ENCODE assay signal across 1 cellular context in the genomic region with DNA sequence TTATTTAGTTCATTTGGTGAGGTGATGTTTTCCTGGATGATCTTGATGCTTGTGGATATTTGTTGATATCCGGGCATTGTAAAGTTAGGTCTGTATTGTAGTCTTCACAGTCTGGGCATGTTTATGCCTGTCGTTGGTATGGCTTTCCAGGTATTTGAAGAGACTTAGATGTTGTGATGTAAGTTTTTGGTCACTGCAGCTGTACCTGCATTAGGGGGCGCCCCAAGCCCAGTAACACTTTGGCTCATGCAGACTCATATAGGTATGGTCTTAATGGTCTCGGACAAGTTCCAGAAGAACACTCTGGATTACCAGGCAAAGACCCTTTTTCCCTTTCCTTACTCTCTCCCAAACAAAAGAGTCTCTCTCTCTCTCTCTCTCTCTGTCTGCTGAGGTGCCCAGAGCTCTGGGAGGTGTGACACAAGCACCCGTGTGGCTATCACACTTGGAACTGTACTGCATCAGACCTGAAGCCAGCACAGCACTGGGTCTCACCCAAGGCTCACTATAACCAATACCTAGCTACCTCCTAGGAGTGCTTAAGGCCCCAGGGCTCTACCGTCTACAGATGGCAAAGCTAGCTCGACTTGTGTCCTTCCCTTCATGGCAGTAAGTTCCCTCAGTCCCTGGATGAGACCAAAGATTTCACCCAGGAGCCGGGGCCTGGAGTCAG.
TF ChIP-seq lines count a peak whose summit lies in the region.

No MANE protein-coding gene starts in this region.

TF ChIP-seq in WTC11, 78 proteins besides CTCF, POLR2A, EP300 and RAD21 (continued from another document):
- TF ChIP-seq, protein P1, sequence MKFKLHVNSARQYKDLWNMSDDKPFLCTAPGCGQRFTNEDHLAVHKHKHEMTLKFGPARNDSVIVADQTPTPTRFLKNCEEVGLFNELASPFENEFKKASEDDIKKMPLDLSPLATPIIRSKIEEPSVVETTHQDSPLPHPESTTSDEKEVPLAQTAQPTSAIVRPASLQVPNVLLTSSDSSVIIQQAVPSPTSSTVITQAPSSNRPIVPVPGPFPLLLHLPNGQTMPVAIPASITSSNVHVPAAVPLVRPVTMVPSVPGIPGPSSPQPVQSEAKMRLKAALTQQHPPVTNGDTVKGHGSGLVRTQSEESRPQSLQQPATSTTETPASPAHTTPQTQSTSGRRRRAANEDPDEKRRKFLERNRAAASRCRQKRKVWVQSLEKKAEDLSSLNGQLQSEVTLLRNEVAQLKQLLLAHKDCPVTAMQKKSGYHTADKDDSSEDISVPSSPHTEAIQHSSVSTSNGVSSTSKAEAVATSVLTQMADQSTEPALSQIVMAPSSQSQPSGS (CRISPR knock-in tag; IDR thresholded peaks at IDR 0.05; ENCODE audit: borderline replicate concordance, low read depth), result no peak
- TF ChIP-seq ELF4 (CRISPR knock-in tag; IDR thresholded peaks at IDR 0.05; ENCODE audit: low read depth) (no peak), GTF2I (CRISPR knock-in tag; conservative IDR thresholded peaks at IDR 0.05) (no peak), ESRRA (CRISPR knock-in tag; IDR thresholded peaks at IDR 0.05; ENCODE audit: borderline replicate concordance) (no peak), ZNF121 (CRISPR knock-in tag; IDR thresholded peaks at IDR 0.05) (no peak), ZNF219 (CRISPR knock-in tag; IDR thresholded peaks at IDR 0.05; ENCODE audit: borderline replicate concordance) (no peak)
- TF ChIP-seq, protein P2, sequence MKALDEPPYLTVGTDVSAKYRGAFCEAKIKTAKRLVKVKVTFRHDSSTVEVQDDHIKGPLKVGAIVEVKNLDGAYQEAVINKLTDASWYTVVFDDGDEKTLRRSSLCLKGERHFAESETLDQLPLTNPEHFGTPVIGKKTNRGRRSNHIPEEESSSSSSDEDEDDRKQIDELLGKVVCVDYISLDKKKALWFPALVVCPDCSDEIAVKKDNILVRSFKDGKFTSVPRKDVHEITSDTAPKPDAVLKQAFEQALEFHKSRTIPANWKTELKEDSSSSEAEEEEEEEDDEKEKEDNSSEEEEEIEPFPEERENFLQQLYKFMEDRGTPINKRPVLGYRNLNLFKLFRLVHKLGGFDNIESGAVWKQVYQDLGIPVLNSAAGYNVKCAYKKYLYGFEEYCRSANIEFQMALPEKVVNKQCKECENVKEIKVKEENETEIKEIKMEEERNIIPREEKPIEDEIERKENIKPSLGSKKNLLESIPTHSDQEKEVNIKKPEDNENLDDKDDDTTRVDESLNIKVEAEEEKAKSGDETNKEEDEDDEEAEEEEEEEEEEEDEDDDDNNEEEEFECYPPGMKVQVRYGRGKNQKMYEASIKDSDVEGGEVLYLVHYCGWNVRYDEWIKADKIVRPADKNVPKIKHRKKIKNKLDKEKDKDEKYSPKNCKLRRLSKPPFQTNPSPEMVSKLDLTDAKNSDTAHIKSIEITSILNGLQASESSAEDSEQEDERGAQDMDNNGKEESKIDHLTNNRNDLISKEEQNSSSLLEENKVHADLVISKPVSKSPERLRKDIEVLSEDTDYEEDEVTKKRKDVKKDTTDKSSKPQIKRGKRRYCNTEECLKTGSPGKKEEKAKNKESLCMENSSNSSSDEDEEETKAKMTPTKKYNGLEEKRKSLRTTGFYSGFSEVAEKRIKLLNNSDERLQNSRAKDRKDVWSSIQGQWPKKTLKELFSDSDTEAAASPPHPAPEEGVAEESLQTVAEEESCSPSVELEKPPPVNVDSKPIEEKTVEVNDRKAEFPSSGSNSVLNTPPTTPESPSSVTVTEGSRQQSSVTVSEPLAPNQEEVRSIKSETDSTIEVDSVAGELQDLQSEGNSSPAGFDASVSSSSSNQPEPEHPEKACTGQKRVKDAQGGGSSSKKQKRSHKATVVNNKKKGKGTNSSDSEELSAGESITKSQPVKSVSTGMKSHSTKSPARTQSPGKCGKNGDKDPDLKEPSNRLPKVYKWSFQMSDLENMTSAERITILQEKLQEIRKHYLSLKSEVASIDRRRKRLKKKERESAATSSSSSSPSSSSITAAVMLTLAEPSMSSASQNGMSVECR (CRISPR knock-in tag; IDR thresholded peaks at IDR 0.05; ENCODE audit: borderline replicate concordance), result no peak
